In the genomic region with DNA sequence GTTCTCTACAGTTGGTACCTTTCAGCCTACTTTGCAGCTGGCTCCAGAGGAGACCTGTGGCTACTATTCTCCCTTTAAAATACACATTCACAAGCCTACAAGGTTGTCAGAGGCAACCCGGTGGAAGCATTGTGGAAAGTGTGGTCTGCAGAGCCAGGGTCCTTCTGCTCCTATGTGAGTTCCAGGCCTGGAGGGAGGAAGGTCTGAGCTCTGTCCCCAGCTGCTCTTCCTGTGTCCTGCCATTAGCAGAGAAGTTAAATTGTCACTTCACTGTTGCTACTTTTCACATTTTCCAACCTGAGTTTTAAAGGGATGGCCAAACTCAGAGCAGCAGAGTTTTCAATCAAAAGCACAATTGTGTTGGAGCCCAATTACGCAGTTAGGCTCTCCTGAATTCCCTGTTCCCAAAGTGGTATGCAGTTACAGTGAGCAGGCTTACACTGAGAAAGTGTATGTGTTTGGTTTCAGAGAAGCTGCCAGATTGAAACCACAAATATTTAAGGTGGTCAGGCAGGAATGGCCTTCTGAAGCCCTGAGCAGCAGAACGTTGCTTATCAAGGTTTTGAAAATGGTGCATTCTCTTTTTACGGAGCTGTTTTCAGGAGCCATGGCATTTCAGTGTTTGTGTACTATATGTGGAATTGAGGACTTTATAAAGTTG, we compare ENCODE assay signal across 13 cellular contexts. TPM values are rescaled to one million over a fixed set of nuclear protein-coding genes. Genes with fewer than 3 reads are reported as not detected.
DNase-seq lines count a peak whose midpoint lies in the region; ATAC-seq and TF ChIP-seq lines count a peak whose summit lies in the region.
"Had no signal": no experiment of that assay in that cellular context is flagged by ENCODE, and none has a peak within 500 bp of the region (broad histone marks: within the 10 kb centered on the region; RNA-seq: fewer than 3 reads in every experiment).

No MANE protein-coding gene starts in this region.

- no peaks in the 10 kb centered on the region for H3K27me3 Mint-ChIP-seq in mesothelial cell of epicardium (ENCODE audit: low read depth)
- H3K27me3 Mint-ChIP-seq in activated T-helper 1 cell treated with anti-CD3 and anti-CD28 coated beads, Interleukin-12 subunit alpha, Interleukin-12 subunit beta, Interleukin-2, Interleukin-4 antibody, amounts not matched to agents 30 ng/mL and 10 ng/mL and 1 ng/mL, durations not matched to agents 14 hours and 24 hours and 36 hours (ENCODE audit: insufficient read depth) = no peaks in the 10 kb centered on the region
- H3K27me3 Mint-ChIP-seq: activated naive CD8-positive, alpha-beta T cell treated with anti-CD3 and anti-CD28 coated beads, Interleukin-2, amount 50 U/mL, for 24 hours; CD4-positive, CD25-positive, alpha-beta regulatory T cell had no signal

- in situ Hi-C loops in brain microvascular endothelial cell (cut with HindIII; ENCODE audit: low pct_ligation_motif_present, low sequenced_read_pairs) = no loop called here

- no peak overlapping the region for H3K4me3 ChIP-seq in AG09309 (ENCODE audit: control insufficient read depth, low read depth, low read length)
- no peak overlapping the region for H3K4me3 ChIP-seq in brain microvascular endothelial cell (ENCODE audit: low read depth, low read length)
- H3K4me3 ChIP-seq: neural progenitor cell had no signal

- TF ChIP-seq CTCF in AG09309 (IDR thresholded peaks at IDR 0.05; ENCODE audit: control insufficient read depth, insufficient read depth, low read depth, low read length, missing control alignments) = no peak
- TF ChIP-seq CTCF in brain microvascular endothelial cell (IDR thresholded peaks at IDR 0.05; ENCODE audit: low read depth, low read length, missing control alignments) = no peak
- TF ChIP-seq CTCF in mesothelial cell of epicardium (IDR thresholded peaks at IDR 0.05; ENCODE audit: unreplicated experiment) = no peak

- peak; percentile 27 for DNase-seq in AG09309 (ENCODE audit: low read depth)
- DNase-seq in HT-29 (ENCODE audit: low spot score) = peak; percentile 33
- peak; percentile 41 for DNase-seq in brain microvascular endothelial cell
- DNase-seq in mesothelial cell of epicardium (ENCODE audit: low spot score in 2 of 2, unreplicated experiment in 2 of 2) = no peak
- DNase-seq in nucleus accumbens (lab: John Stamatoyannopoulos, UW) = no peak
- no peak for DNase-seq in cerebellum (ENCODE audit: low spot score)
- DNase-seq in activated T-helper 1 cell treated with anti-CD3 and anti-CD28 coated beads, Interleukin-12 subunit alpha, Interleukin-12 subunit beta, Interleukin-2, Interleukin-4 antibody, amounts not matched to agents 30 ng/mL and 10 ng/mL and 1 ng/mL, durations not matched to agents 14 hours and 24 hours and 36 hours (ENCODE audit: low spot score) = no peak
- DNase-seq: activated naive CD8-positive, alpha-beta T cell treated with anti-CD3 and anti-CD28 coated beads, Interleukin-2, amount 50 U/mL, for 24 hours; CD4-positive, CD25-positive, alpha-beta regulatory T cell; NCI-H526 treated with DMSO at 0.1 percent for 48 hours; stimulated activated CD4-positive, alpha-beta T cell treated with anti-CD3 and anti-CD28 coated beads, Interleukin-1b, Interleukin-23, amount 100 ng/mL, for 48 hours had no signal

- no peaks in the 10 kb centered on the region for H3K27me3 ChIP-seq in brain microvascular endothelial cell (replicated peaks)
- H3K27me3 ChIP-seq: neural progenitor cell had no signal

- H3K4me1 Mint-ChIP-seq in mesothelial cell of epicardium = peaks cover 14% of the 10 kb centered on the region
- H3K4me1 Mint-ChIP-seq in activated T-helper 1 cell treated with anti-CD3 and anti-CD28 coated beads, Interleukin-12 subunit alpha, Interleukin-12 subunit beta, Interleukin-2, Interleukin-4 antibody, amounts not matched to agents 30 ng/mL and 10 ng/mL and 1 ng/mL, durations not matched to agents 14 hours and 24 hours and 36 hours (ENCODE audit: low read depth) = peaks cover 19% of the 10 kb centered on the region
- H3K4me1 Mint-ChIP-seq: neural progenitor cell had no signal

- H3K27ac Mint-ChIP-seq in mesothelial cell of epicardium = peak overlapping the region; percentile 83
- no peak overlapping the region for H3K27ac Mint-ChIP-seq in activated T-helper 1 cell treated with anti-CD3 and anti-CD28 coated beads, Interleukin-12 subunit alpha, Interleukin-12 subunit beta, Interleukin-2, Interleukin-4 antibody, amounts not matched to agents 30 ng/mL and 10 ng/mL and 1 ng/mL, durations not matched to agents 14 hours and 24 hours and 36 hours
- H3K27ac Mint-ChIP-seq: activated naive CD8-positive, alpha-beta T cell treated with anti-CD3 and anti-CD28 coated beads, Interleukin-2, amount 50 U/mL, for 24 hours had no signal

- peaks cover 4% of the 10 kb centered on the region for H3K36me3 Mint-ChIP-seq in mesothelial cell of epicardium
- H3K36me3 Mint-ChIP-seq in activated T-helper 1 cell treated with anti-CD3 and anti-CD28 coated beads, Interleukin-12 subunit alpha, Interleukin-12 subunit beta, Interleukin-2, Interleukin-4 antibody, amounts not matched to agents 30 ng/mL and 10 ng/mL and 1 ng/mL, durations not matched to agents 14 hours and 24 hours and 36 hours (ENCODE audit: low read depth) = peaks cover 9% of the 10 kb centered on the region

- peaks cover 2% of the 10 kb centered on the region for H3K36me3 ChIP-seq in brain microvascular endothelial cell (replicated peaks)
- H3K36me3 ChIP-seq: neural progenitor cell had no signal

- no peak for ATAC-seq in HG03175 (IDR thresholded peaks at IDR 0.05; ENCODE audit: unreplicated experiment)

- H3K27ac ChIP-seq in brain microvascular endothelial cell = no peak overlapping the region
- H3K27ac ChIP-seq: neural progenitor cell had no signal

- H3K9me3 Mint-ChIP-seq in mesothelial cell of epicardium = no peaks in the 10 kb centered on the region
- no peaks in the 10 kb centered on the region for H3K9me3 Mint-ChIP-seq in activated T-helper 1 cell treated with anti-CD3 and anti-CD28 coated beads, Interleukin-12 subunit alpha, Interleukin-12 subunit beta, Interleukin-2, Interleukin-4 antibody, amounts not matched to agents 30 ng/mL and 10 ng/mL and 1 ng/mL, durations not matched to agents 14 hours and 24 hours and 36 hours
- H3K9me3 Mint-ChIP-seq: activated naive CD8-positive, alpha-beta T cell treated with anti-CD3 and anti-CD28 coated beads, Interleukin-2, amount 50 U/mL, for 24 hours; CD4-positive, CD25-positive, alpha-beta regulatory T cell; neural progenitor cell had no signal

- no peak overlapping the region for H3K4me3 Mint-ChIP-seq in mesothelial cell of epicardium
- H3K4me3 Mint-ChIP-seq in activated T-helper 1 cell treated with anti-CD3 and anti-CD28 coated beads, Interleukin-12 subunit alpha, Interleukin-12 subunit beta, Interleukin-2, Interleukin-4 antibody, amounts not matched to agents 30 ng/mL and 10 ng/mL and 1 ng/mL, durations not matched to agents 14 hours and 24 hours and 36 hours = no peak overlapping the region
- H3K4me3 Mint-ChIP-seq: activated naive CD8-positive, alpha-beta T cell treated with anti-CD3 and anti-CD28 coated beads, Interleukin-2, amount 50 U/mL, for 24 hours; CD4-positive, CD25-positive, alpha-beta regulatory T cell; neural progenitor cell had no signal

- intact Hi-C loops in activated T-helper 1 cell treated with anti-CD3 and anti-CD28 coated beads, Interleukin-12 subunit alpha, Interleukin-12 subunit beta, Interleukin-2, Interleukin-4 antibody, amounts not matched to agents 30 ng/mL and 10 ng/mL and 1 ng/mL, durations not matched to agents 14 hours and 24 hours and 36 hours (cut with micrococcal nuclease) = no loop called here

RNA-seq across cellular contexts. Expression of a gene that starts 25.0 kb away (rescaled TPM):
- total RNA-seq in HT-29 (2014; rRNA removed; shearing (Covaris generic)) = 19.4 and 20.1 TPM in 2 replicates
- total RNA-seq in mesothelial cell of epicardium (23.1 to 24.0 TPM (median 23.4 TPM) in 3 replicates), cerebellum (28.9 TPM)
- total RNA-seq in activated T-helper 1 cell treated with anti-CD3 and anti-CD28 coated beads, Interleukin-12 subunit alpha, Interleukin-12 subunit beta, Interleukin-2, Interleukin-4 antibody, amounts not matched to agents 30 ng/mL and 10 ng/mL and 1 ng/mL, durations not matched to agents 14 hours and 24 hours and 36 hours = 27.9 and 29.6 TPM in 2 replicates

RNA-seq across cellular contexts. Expression of a gene that starts 46.5 kb away (rescaled TPM):
- total RNA-seq in HT-29 (2014; rRNA removed; shearing (Covaris generic)) = 27.0 and 28.3 TPM in 2 replicates
- total RNA-seq in mesothelial cell of epicardium = 14.2 to 18.9 TPM (median 16.2 TPM) in 3 replicates
- total RNA-seq in cerebellum = 8.0 TPM
- 30.8 and 32.0 TPM in 2 replicates for total RNA-seq in activated T-helper 1 cell treated with anti-CD3 and anti-CD28 coated beads, Interleukin-12 subunit alpha, Interleukin-12 subunit beta, Interleukin-2, Interleukin-4 antibody, amounts not matched to agents 30 ng/mL and 10 ng/mL and 1 ng/mL, durations not matched to agents 14 hours and 24 hours and 36 hours

RNA-seq across cellular contexts. Expression of a gene that starts 52.7 kb away (rescaled TPM):
- total RNA-seq in HT-29 (2014; rRNA removed; shearing (Covaris generic)) = 2.2 and 2.8 TPM in 2 replicates
- total RNA-seq in mesothelial cell of epicardium = 76.5 to 79.3 TPM (median 77.0 TPM) in 3 replicates
- total RNA-seq in cerebellum = 11.5 TPM
- total RNA-seq in activated T-helper 1 cell treated with anti-CD3 and anti-CD28 coated beads, Interleukin-12 subunit alpha, Interleukin-12 subunit beta, Interleukin-2, Interleukin-4 antibody, amounts not matched to agents 30 ng/mL and 10 ng/mL and 1 ng/mL, durations not matched to agents 14 hours and 24 hours and 36 hours = 228 and 233 TPM in 2 replicates

Comparison
In these comparisons a context has a peak if more than half of its experiments do, and no peak if none do; other contexts are left out.
1. DNase-seq: peak in AG09309 (single experiment), HT-29 (single experiment) and brain microvascular endothelial cell (single experiment); none in mesothelial cell of epicardium (0 of 2), nucleus accumbens (0 of 56), cerebellum (single experiment) and activated T-helper 1 cell treated with anti-CD3 and anti-CD28 coated beads, Interleukin-12 subunit alpha, Interleukin-12 subunit beta, Interleukin-2, Interleukin-4 antibody, amounts not matched to agents 30 ng/mL and 10 ng/mL and 1 ng/mL, durations not matched to agents 14 hours and 24 hours and 36 hours (single experiment).